Comparison of ENCODE assay signal across 8 cellular contexts in the genomic region with DNA sequence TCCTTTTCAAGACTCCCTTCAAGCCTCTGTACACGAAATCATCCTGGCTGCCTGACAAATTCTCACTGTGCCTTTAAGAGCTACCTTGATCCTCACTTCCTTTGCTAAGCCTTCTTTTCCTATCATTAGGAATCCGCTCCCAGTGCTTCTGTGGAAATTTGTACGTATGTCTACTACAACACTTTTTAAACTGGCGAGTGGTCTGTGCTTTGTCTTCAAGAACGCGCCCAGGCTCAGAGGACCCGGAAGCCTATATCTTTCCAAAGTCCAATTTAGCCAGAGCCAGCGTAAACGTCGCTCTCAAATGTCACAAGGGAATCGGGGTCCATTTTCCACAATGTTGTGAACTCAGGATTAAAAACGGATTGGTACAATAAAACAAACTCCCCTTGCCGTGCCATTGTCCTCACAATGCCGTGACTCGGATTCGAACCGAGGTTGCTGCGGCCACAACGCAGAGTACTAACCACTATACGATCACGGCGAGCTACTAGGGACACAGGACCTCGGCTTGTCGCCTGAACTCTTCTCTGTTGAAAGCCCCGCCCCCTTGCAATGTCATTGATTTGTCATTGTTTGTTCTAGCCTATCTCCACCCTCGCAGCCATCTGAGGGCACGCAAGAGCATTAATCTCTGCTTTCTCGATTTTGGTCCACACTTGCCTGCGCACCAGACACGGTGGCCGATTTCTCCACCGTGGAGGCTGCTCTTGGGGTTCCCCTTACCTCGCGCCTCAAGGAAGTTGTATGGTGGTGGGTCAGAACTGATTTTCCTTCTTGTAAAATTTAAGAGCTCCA. TPM values are rescaled to one million over a fixed set of nuclear protein-coding genes. Genes with fewer than 3 reads are reported as not detected.
DNase-seq lines count a peak whose midpoint lies in the region; ATAC-seq, FAIRE-seq and TF ChIP-seq lines count a peak whose summit lies in the region.

No MANE protein-coding gene starts in this region.

- H3K36me3 Mint-ChIP-seq in T-cell: no peaks in the 10 kb centered on the region

- CTCF ChIA-PET in T-cell (lab: Charles Lee): interaction anchor here (0.5 to 2.3 kb wide), 10 partner anchors 10 to 1691 kb away, joined by 3 to 9 read pairs (median 4); partner anchors contain the start of gene SHF (in 1 of the 2)

- peaks cover 4 to 20% (median 15%) of the 10 kb centered on the region in 3 donors for H3K4me1 Mint-ChIP-seq in T-cell

- no peak overlapping the region for H3K4me3 Mint-ChIP-seq in T-cell

- TF ChIP-seq POLR2A in GM12891 (IDR thresholded peaks at IDR 0.05; ENCODE audit: low read depth, low read length): peak; percentile 98

- DNase-seq in GM12891 (ENCODE audit: insufficient read length, low spot score) (no peak), NCI-H146 treated with DMSO at 0.1 percent for 48 hours (lab: John Stamatoyannopoulos, UW; ENCODE audit: unreplicated experiment) (peak; percentile 81), T-cell (peak; percentile 92 to 99 (median 97)), amygdala (lab: John Stamatoyannopoulos, UW) (peak; percentile 57 to 100 (median 94)), hepatic stellate cell (ENCODE audit: low spot score) (peak; percentile 64), retina (peak; percentile 98), 8988T (no peak)

- ATAC-seq in HG02798 (IDR thresholded peaks at IDR 0.05; ENCODE audit: poor library complexity, unreplicated experiment) (peak; percentile 49), T-cell (replicated peaks in 1 of 4) (peak; percentile 68 to 74 (median 72))

- POLR2A ChIA-PET in T-cell (lab: Charles Lee): interaction anchor here (0.6 to 1.8 kb wide), 11 partner anchors 12 to 1450 kb away, joined by 3 to 10 read pairs (median 4); partner anchors contain the start of gene SHF (in 2 of the 2)

- peak; percentile 84 for FAIRE-seq in GM12891 (lab: Jason Lieb, UNC)

- no peak overlapping the region for H3K27ac Mint-ChIP-seq in T-cell

- H3K9me3 Mint-ChIP-seq in T-cell: no peaks in the 10 kb centered on the region

- no peaks in the 10 kb centered on the region for H3K27me3 Mint-ChIP-seq in T-cell

TF ChIP-seq in GM12891, 5 proteins besides CTCF, POLR2A, EP300 and RAD21:
- TF ChIP-seq POU2F2 (IDR thresholded peaks at IDR 0.05; ENCODE audit: low read depth, low read length) (peak; percentile 74), POLR2AphosphoS5 (IDR thresholded peaks at IDR 0.05; ENCODE audit: low read depth, low read length) (peak; percentile 96), SPI1 (IDR thresholded peaks at IDR 0.05; ENCODE audit: low read depth, low read length) (no peak), TAF1 (IDR thresholded peaks at IDR 0.05; ENCODE audit: low read depth, low read length) (peak; percentile 92), PAX5 (IDR thresholded peaks at IDR 0.05; ENCODE audit: insufficient read depth, low read length, severe bottlenecking) (peak; percentile 82)

RNA-seq across cellular contexts. Expression of gene SHF, which starts 12.4 kb away (rescaled TPM):
- polyA plus RNA-seq in GM12891 (2012; ENCODE audit: low read depth, missing spikeins): 12.8 TPM
- total RNA-seq in T-cell: 1 to 10 TPM; 5.1 to 6.5 (median 5.6) TPM

RNA-seq across cellular contexts. Expression of gene SLC28A2, which starts 51.8 kb away (rescaled TPM):
- polyA plus RNA-seq in GM12891 (2012; ENCODE audit: low read depth, missing spikeins): 0.01 TPM
- not detected for total RNA-seq in T-cell

Comparison
In these comparisons a context has a peak if more than half of its experiments do, and no peak if none do; other contexts are left out.
1. DNase-seq: peak in NCI-H146 treated with DMSO at 0.1 percent for 48 hours (single experiment), T-cell (34 of 34), amygdala (56 of 56), hepatic stellate cell (single experiment) and retina (single experiment); none in GM12891 (single experiment) and 8988T (single experiment).